ENCODE assay signal across 22 cellular contexts in genomic region chr4:125346616-125347015, GRCh38. TPM values are rescaled to one million over a fixed set of nuclear protein-coding genes. Genes with fewer than 3 reads are reported as not detected.
"Had no signal": no experiment of that assay in that cellular context is flagged by ENCODE, and none has a peak within 500 bp of the region (broad histone marks: within the 10 kb centered on the region; RNA-seq: fewer than 3 reads in every experiment).

No MANE protein-coding gene starts in this region.

- H3K27me3 Mint-ChIP-seq: activated CD8-positive, alpha-beta T cell treated with anti-CD3 and anti-CD28 coated beads for 36 hours; activated naive CD8-positive, alpha-beta T cell treated with anti-CD3 and anti-CD28 coated beads, Interleukin-2, amount 50 U/mL, for 24 hours; activated T-cell treated with anti-CD3 and anti-CD28 coated beads, Interleukin-2, amount 50 U/mL, for 24 hours; dendritic cell treated with granulocyte-macrophage colony-stimulating factor and Interleukin-4, amounts not matched to agents 40 ng/mL and 50 ng/mL, for 4 days; naive B cell; stimulated activated naive B cell treated with anti-CD40 and anti-IgM and Interleukin-4, amounts not matched to agents 10 μg/mL and 1 μg/mL and 100 μg/mL, for 72 hours had no signal

- H3K27me3 ChIP-seq: breast epithelium, ovary, spleen, tibial artery, uterus had no signal

- DNase-seq: activated CD4-positive, alpha-beta T cell treated with anti-CD3 and anti-CD28 coated beads for 4 hours; activated CD8-positive, alpha-beta T cell treated with anti-CD3 and anti-CD28 coated beads for 36 hours; activated naive CD4-positive, alpha-beta T cell treated with anti-CD3 and anti-CD28 coated beads for 36 hours; activated naive CD8-positive, alpha-beta T cell treated with anti-CD3 and anti-CD28 coated beads, Interleukin-2, amount 50 U/mL, for 24 hours; activated T-cell treated with anti-CD3 and anti-CD28 coated beads, Interleukin-2, amount 50 U/mL, for 24 hours; aorta; cerebellar nuclear complex; foreskin melanocyte; left ventricle myocardium inferior; mammary epithelial cell; mucosa of descending colon; naive B cell; ovary; SK-N-SH; spleen; stimulated activated naive B cell treated with anti-CD40 and anti-IgM and Interleukin-4, amounts not matched to agents 10 μg/mL and 1 μg/mL and 100 μg/mL, for 72 hours; tibial artery; uterus had no signal

- H3K36me3 Mint-ChIP-seq: naive B cell; stimulated activated naive B cell treated with anti-CD40 and anti-IgM and Interleukin-4, amounts not matched to agents 10 μg/mL and 1 μg/mL and 100 μg/mL, for 72 hours had no signal

- H3K9me3 ChIP-seq: breast epithelium, left ventricle myocardium inferior, mucosa of descending colon, ovary, SK-N-SH, spleen, tibial artery, uterus had no signal

- H3K27ac ChIP-seq: breast epithelium, epithelial cell of prostate, left ventricle myocardium inferior, ovary, spleen, tibial artery, uterus had no signal

- H3K4me1 ChIP-seq: breast epithelium, left ventricle myocardium inferior, spleen, uterus had no signal

- H3K9ac ChIP-seq: SK-N-SH had no signal

- H3K36me3 ChIP-seq: breast epithelium, left ventricle myocardium inferior, ovary, spleen, tibial artery, uterus had no signal

- H3K4me1 Mint-ChIP-seq: activated naive CD8-positive, alpha-beta T cell treated with anti-CD3 and anti-CD28 coated beads, Interleukin-2, amount 50 U/mL, for 24 hours; naive B cell; stimulated activated naive B cell treated with anti-CD40 and anti-IgM and Interleukin-4, amounts not matched to agents 10 μg/mL and 1 μg/mL and 100 μg/mL, for 72 hours had no signal

- H3K4me3 ChIP-seq: breast epithelium, left ventricle myocardium inferior, mucosa of descending colon, ovary, spleen, tibial artery, uterus had no signal

- H3K9me3 Mint-ChIP-seq: activated CD8-positive, alpha-beta T cell treated with anti-CD3 and anti-CD28 coated beads for 36 hours; activated naive CD4-positive, alpha-beta T cell treated with anti-CD3 and anti-CD28 coated beads for 36 hours; activated naive CD8-positive, alpha-beta T cell treated with anti-CD3 and anti-CD28 coated beads, Interleukin-2, amount 50 U/mL, for 24 hours; activated T-cell treated with anti-CD3 and anti-CD28 coated beads, Interleukin-2, amount 50 U/mL, for 24 hours; dendritic cell treated with granulocyte-macrophage colony-stimulating factor and Interleukin-4, amounts not matched to agents 40 ng/mL and 50 ng/mL, for 4 days; naive B cell; stimulated activated naive B cell treated with anti-CD40 and anti-IgM and Interleukin-4, amounts not matched to agents 10 μg/mL and 1 μg/mL and 100 μg/mL, for 72 hours; T-helper 2 cell treated with Interferon-gamma antibody and Interleukin-4, amounts not matched to agents 5 μg/mL and 100 μg/mL, for 36 hours had no signal

- ATAC-seq: activated CD8-positive, alpha-beta T cell treated with anti-CD3 and anti-CD28 coated beads for 36 hours; activated naive CD8-positive, alpha-beta T cell treated with anti-CD3 and anti-CD28 coated beads, Interleukin-2, amount 50 U/mL, for 24 hours; mucosa of descending colon; stimulated activated naive B cell treated with anti-CD40 and anti-IgM and Interleukin-4, amounts not matched to agents 10 μg/mL and 1 μg/mL and 100 μg/mL, for 72 hours had no signal

- H3K27ac Mint-ChIP-seq: activated CD8-positive, alpha-beta T cell treated with anti-CD3 and anti-CD28 coated beads for 36 hours; activated naive CD4-positive, alpha-beta T cell treated with anti-CD3 and anti-CD28 coated beads for 36 hours; activated naive CD8-positive, alpha-beta T cell treated with anti-CD3 and anti-CD28 coated beads, Interleukin-2, amount 50 U/mL, for 24 hours; activated T-cell treated with anti-CD3 and anti-CD28 coated beads, Interleukin-2, amount 50 U/mL, for 24 hours; dendritic cell treated with granulocyte-macrophage colony-stimulating factor and Interleukin-4, amounts not matched to agents 40 ng/mL and 50 ng/mL, for 4 days; naive B cell; stimulated activated naive B cell treated with anti-CD40 and anti-IgM and Interleukin-4, amounts not matched to agents 10 μg/mL and 1 μg/mL and 100 μg/mL, for 72 hours; T-helper 2 cell treated with Interferon-gamma antibody and Interleukin-4, amounts not matched to agents 5 μg/mL and 100 μg/mL, for 36 hours had no signal

- H3K4me3 Mint-ChIP-seq: activated CD8-positive, alpha-beta T cell treated with anti-CD3 and anti-CD28 coated beads for 36 hours; activated naive CD4-positive, alpha-beta T cell treated with anti-CD3 and anti-CD28 coated beads for 36 hours; activated naive CD8-positive, alpha-beta T cell treated with anti-CD3 and anti-CD28 coated beads, Interleukin-2, amount 50 U/mL, for 24 hours; activated T-cell treated with anti-CD3 and anti-CD28 coated beads, Interleukin-2, amount 50 U/mL, for 24 hours; dendritic cell treated with granulocyte-macrophage colony-stimulating factor and Interleukin-4, amounts not matched to agents 40 ng/mL and 50 ng/mL, for 4 days; naive B cell; stimulated activated naive B cell treated with anti-CD40 and anti-IgM and Interleukin-4, amounts not matched to agents 10 μg/mL and 1 μg/mL and 100 μg/mL, for 72 hours; T-helper 2 cell treated with Interferon-gamma antibody and Interleukin-4, amounts not matched to agents 5 μg/mL and 100 μg/mL, for 36 hours had no signal

RNA-seq across cellular contexts. Expression of gene FAT4, which starts 31.9 kb away (rescaled TPM):
- total RNA-seq: activated CD8-positive, alpha-beta T cell treated with anti-CD3 and anti-CD28 coated beads for 36 hours; activated naive CD4-positive, alpha-beta T cell treated with anti-CD3 and anti-CD28 coated beads for 36 hours had no signal
